Comparison of ENCODE assay signal across 24 cellular contexts in the genomic region with DNA sequence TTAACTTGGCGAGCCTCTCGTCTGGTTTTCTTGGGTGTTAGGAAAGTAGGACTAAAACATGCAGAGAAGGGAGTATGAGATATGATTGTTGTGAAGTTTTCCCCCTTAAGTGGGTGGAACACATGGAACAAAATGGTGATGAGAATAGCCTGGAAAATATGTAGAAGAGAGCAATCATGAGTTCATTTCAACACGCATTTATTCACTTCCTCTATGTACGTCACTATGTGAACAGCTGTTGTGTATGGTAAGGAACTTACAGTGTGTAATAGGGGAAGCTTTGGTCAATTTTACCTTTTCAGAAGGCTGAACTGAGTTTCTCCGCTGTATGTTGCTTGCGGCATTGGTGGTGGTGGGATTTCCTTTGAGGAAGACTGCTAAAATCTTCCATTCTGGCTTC. TPM values are rescaled to one million over a fixed set of nuclear protein-coding genes. Genes with fewer than 3 reads are reported as not detected.
DNase-seq lines count a peak whose midpoint lies in the region; ATAC-seq, FAIRE-seq and TF ChIP-seq lines count a peak whose summit lies in the region.
"Had no signal": no experiment of that assay in that cellular context is flagged by ENCODE, and none has a peak within 500 bp of the region (broad histone marks: within the 10 kb centered on the region; RNA-seq: fewer than 3 reads in every experiment).

No MANE protein-coding gene starts in this region.

- H3K4me1 ChIP-seq in esophagus muscularis mucosa: no peaks in the 10 kb centered on the region
- H3K4me1 ChIP-seq: BE2C, Peyer's patch had no signal

- intact Hi-C loops in dendritic cell treated with granulocyte-macrophage colony-stimulating factor and Interleukin-4, amounts not matched to agents 40 ng/mL and 50 ng/mL, for 4 days (cut with micrococcal nuclease): no loop called here
- intact Hi-C loops in esophagus muscularis mucosa (cut with DNase I): no loop called here

- H3K27ac ChIP-seq in 22Rv1 (peak overlapping the region; percentile 47), esophagus muscularis mucosa (replicated peaks in 1 of 4) (no peak overlapping the region), RWPE1 (no peak overlapping the region)
- H3K27ac ChIP-seq: KMS-11, Peyer's patch had no signal

- TF ChIP-seq POLR2A in esophagus muscularis mucosa (IDR thresholded peaks at IDR 0.05; ENCODE audit: low read depth): no peak

- H3K9me3 Mint-ChIP-seq in dendritic cell treated with granulocyte-macrophage colony-stimulating factor and Interleukin-4, amounts not matched to agents 40 ng/mL and 50 ng/mL, for 4 days: no peaks in the 10 kb centered on the region
- H3K9me3 Mint-ChIP-seq: CD4-positive, alpha-beta T cell; HFFc6 had no signal

- peaks cover 0 to 14% (median 4%) of the 10 kb centered on the region in 4 donors for H3K36me3 ChIP-seq in esophagus muscularis mucosa
- H3K36me3 ChIP-seq: Peyer's patch had no signal

- no peaks in the 10 kb centered on the region for H3K9me3 ChIP-seq in esophagus muscularis mucosa
- H3K9me3 ChIP-seq: BE2C, Peyer's patch had no signal

- H3K4me3 Mint-ChIP-seq in dendritic cell treated with granulocyte-macrophage colony-stimulating factor and Interleukin-4, amounts not matched to agents 40 ng/mL and 50 ng/mL, for 4 days: no peak overlapping the region
- H3K4me3 Mint-ChIP-seq: CD4-positive, alpha-beta T cell; HFFc6 had no signal

- H3K4me3 ChIP-seq in esophagus muscularis mucosa: no peak overlapping the region
- H3K4me3 ChIP-seq: Peyer's patch had no signal

- H3K4me1 Mint-ChIP-seq in dendritic cell treated with granulocyte-macrophage colony-stimulating factor and Interleukin-4, amounts not matched to agents 40 ng/mL and 50 ng/mL, for 4 days (ENCODE audit: low read depth): peaks cover 10% of the 10 kb centered on the region

- no peaks in the 10 kb centered on the region for H3K27me3 ChIP-seq in esophagus muscularis mucosa
- H3K27me3 ChIP-seq: BE2C, Peyer's patch had no signal

- H3K27ac Mint-ChIP-seq in dendritic cell treated with granulocyte-macrophage colony-stimulating factor and Interleukin-4, amounts not matched to agents 40 ng/mL and 50 ng/mL, for 4 days: peak overlapping the region; percentile 60
- H3K27ac Mint-ChIP-seq: CD4-positive, alpha-beta T cell; HFFc6 had no signal

- no peak for TF ChIP-seq EP300 in esophagus muscularis mucosa (IDR thresholded peaks at IDR 0.05)

- H3K36me3 Mint-ChIP-seq in dendritic cell treated with granulocyte-macrophage colony-stimulating factor and Interleukin-4, amounts not matched to agents 40 ng/mL and 50 ng/mL, for 4 days (ENCODE audit: low read depth): peaks cover 20% of the 10 kb centered on the region

- H3K27me3 Mint-ChIP-seq in dendritic cell treated with granulocyte-macrophage colony-stimulating factor and Interleukin-4, amounts not matched to agents 40 ng/mL and 50 ng/mL, for 4 days: no peaks in the 10 kb centered on the region
- H3K27me3 Mint-ChIP-seq: CD4-positive, alpha-beta T cell had no signal

- TF ChIP-seq CTCF in 22Rv1 (IDR thresholded peaks at IDR 0.05) (no peak), D721Med (IDR thresholded peaks at IDR 0.05; ENCODE audit: insufficient read depth, missing control alignments) (no peak), esophagus muscularis mucosa (IDR thresholded peaks at IDR 0.05) (no peak), RWPE1 (conservative IDR thresholded peaks at IDR 0.05; ENCODE audit: low read depth) (no peak)

- no peak for ATAC-seq in HG03460 (IDR thresholded peaks at IDR 0.05; ENCODE audit: unreplicated experiment)

- CTCF ChIA-PET in RWPE1 (lab: Yijun Ruan, JAX): interaction anchor here (0.6 kb wide), 1 partner anchor 95 kb away, joined by 5 read pairs; no protein-coding TSS in a partner anchor

- 79% methylated on average over 6 of the region's 6 CpGs for WGBS in esophagus muscularis mucosa

- POLR2A ChIA-PET in RWPE1 (lab: Yijun Ruan, JAX; ENCODE audit: low non-redundant PET): no interaction called here

- peak; percentile 21 for FAIRE-seq in D721Med (lab: Jason Lieb, UNC)
- FAIRE-seq: GM12891 had no signal

- DNase-seq in D721Med (ENCODE audit: insufficient read length, low spot score) (no peak), MV-4-11 (lab: John Stamatoyannopoulos, UW) (peak; percentile 68), esophagus muscularis mucosa (ENCODE audit: extremely low spot score) (no peak), RWPE1 (ENCODE audit: low spot score) (no peak)
- DNase-seq in stimulated activated CD4-positive, alpha-beta T cell treated with anti-CD3 and anti-CD28 coated beads, Interleukin-12 subunit alpha, Interleukin-12 subunit beta, amount 100 ng/mL, for 4 hours: no peak
- DNase-seq: BE2C; CD4-positive, alpha-beta T cell; COR-L47; DMS 273 treated with DMSO at 0.1 percent for 48 hours; DMS79 treated with DMSO at 0.1 percent for 48 hours; H7; HFFc6; NCI-H1048; NCI-H1436; NCI-H2029 treated with DMSO at 0.1 percent for 48 hours; NCI-H226; NCI-H510A treated with DMSO at 0.1 percent for 48 hours; NCI-H748 treated with DMSO at 0.1 percent for 48 hours; Peyer's patch had no signal

RNA-seq across cellular contexts. Expression of a gene that starts 39.4 kb away (rescaled TPM):
- total RNA-seq in esophagus muscularis mucosa: 10 to 100 TPM in 1 of 4 donors, 1 to 10 TPM in 3; 9.4 to 15.7 (median 10.0) TPM
